ENCODE assay signal across 13 cellular contexts in genomic region chr18:2984703-2985261, GRCh38. TPM values are rescaled to one million over a fixed set of nuclear protein-coding genes. Genes with fewer than 3 reads are reported as not detected.
DNase-seq lines count a peak whose midpoint lies in the region; ATAC-seq and FAIRE-seq lines count a peak whose summit lies in the region.
"Had no signal": no experiment of that assay in that cellular context is flagged by ENCODE, and none has a peak within 500 bp of the region (broad histone marks: within the 10 kb centered on the region; RNA-seq: fewer than 3 reads in every experiment).

No MANE protein-coding gene starts in this region.

- no peak overlapping the region for H2AFZ ChIP-seq in mesenchymal stem cell (ENCODE audit: low read depth, low read length)

- FAIRE-seq in urothelium cell line (lab: Jason Lieb, UNC) = peak; percentile 42

- H3K36me3 Mint-ChIP-seq in activated naive CD8-positive, alpha-beta T cell = peaks cover 3% of the 10 kb centered on the region

- peak overlapping the region; percentile 21 for H3K4me2 ChIP-seq in mesenchymal stem cell (ENCODE audit: low read length, poor library complexity, severe bottlenecking)
- H3K4me2 ChIP-seq: SK-N-SH had no signal

- ATAC-seq in right cardiac atrium = peak; percentile 24 to 29
- no peak for ATAC-seq in left cardiac atrium
- ATAC-seq: gastroesophageal sphincter, sciatic nerve had no signal

- H3K27ac ChIP-seq in right cardiac atrium (ENCODE audit: low read length) (no peak overlapping the region), mesenchymal stem cell (ENCODE audit: low read length, poor library complexity, severe bottlenecking) (peak overlapping the region; percentile 23)
- H3K27ac ChIP-seq: gastroesophageal sphincter had no signal

- no peaks in the 10 kb centered on the region for H3K36me3 ChIP-seq in mesenchymal stem cell (ENCODE audit: control insufficient read depth in 1 of 2, insufficient read depth in 2 of 2, low read depth in 1 of 2, low read length in 2 of 2)
- H3K36me3 ChIP-seq: gastroesophageal sphincter had no signal

- DNase-seq in right cardiac atrium (no peak), left cardiac atrium (no peak), mesenchymal stem cell (peak; percentile 29), urothelium cell line (ENCODE audit: low spot score) (no peak), NOMO-1 treated with dmso at 0.1 percent for 144 hours (lab: John Stamatoyannopoulos, UW; ENCODE audit: unreplicated experiment) (no peak)
- no peak for DNase-seq in effector CD8-positive, alpha-beta T cell (lab: John Stamatoyannopoulos, UW)
- no peak for DNase-seq in activated CD8-positive, alpha-beta memory T cell treated with anti-CD3 and anti-CD28 coated beads for 24 hours
- DNase-seq: cerebellar nuclear complex, NCI-H510A, SK-N-SH had no signal

- no peak overlapping the region for H2BK5ac ChIP-seq in mesenchymal stem cell (ENCODE audit: low read depth, low read length, poor library complexity, severe bottlenecking)

- H3K27ac Mint-ChIP-seq in activated naive CD8-positive, alpha-beta T cell = peak overlapping the region; percentile 97

- H3K9me3 ChIP-seq in right cardiac atrium (ENCODE audit: control insufficient read depth, low read length) (no peaks in the 10 kb centered on the region), mesenchymal stem cell (ENCODE audit: control insufficient read depth, low read length) (no peaks in the 10 kb centered on the region)
- H3K9me3 ChIP-seq: gastroesophageal sphincter had no signal

- H3K4me3 ChIP-seq in right cardiac atrium (ENCODE audit: low read length) (no peak overlapping the region), mesenchymal stem cell (ENCODE audit: insufficient read depth in 1 of 2, low read depth in 1 of 2, low read length in 2 of 2) (no peak overlapping the region)
- H3K4me3 ChIP-seq: gastroesophageal sphincter had no signal

- peak overlapping the region; percentile 25 for H3K4me3 Mint-ChIP-seq in activated naive CD8-positive, alpha-beta T cell

- peak overlapping the region in 1 of 2 experiments; percentile 48 for H3K14ac ChIP-seq in mesenchymal stem cell (ENCODE audit: low read length in 2 of 2)

- intact Hi-C loops in right cardiac atrium (cut with DNase I) = no loop called here
- intact Hi-C loops in left cardiac atrium (cut with DNase I) = no loop called here

- peak overlapping the region in 1 of 2 experiments; percentile 34 for H3K23ac ChIP-seq in mesenchymal stem cell (ENCODE audit: low read length in 2 of 2)

- H3K9ac ChIP-seq in mesenchymal stem cell (ENCODE audit: low read length) = peak overlapping the region; percentile 20
- H3K9ac ChIP-seq: SK-N-SH had no signal

- peak overlapping the region; percentile 21 to 89 for H2BK12ac ChIP-seq in mesenchymal stem cell (ENCODE audit: low read length in 2 of 2)

- H3K4me1 ChIP-seq in right cardiac atrium (ENCODE audit: control insufficient read depth, insufficient read depth, low read length) (peaks cover 9% of the 10 kb centered on the region), mesenchymal stem cell (ENCODE audit: control insufficient read depth, insufficient read depth, low read depth, low read length) (peaks cover 15% of the 10 kb centered on the region)

- H3K27me3 ChIP-seq in right cardiac atrium (ENCODE audit: control insufficient read depth, insufficient read depth) (no peaks in the 10 kb centered on the region), mesenchymal stem cell (ENCODE audit: control insufficient read depth in 1 of 2, insufficient read depth in 1 of 2, low read length in 2 of 2) (no peaks in the 10 kb centered on the region)
- H3K27me3 ChIP-seq: gastroesophageal sphincter had no signal

- H3K4ac ChIP-seq in mesenchymal stem cell (ENCODE audit: low read depth in 1 of 2, low read length in 2 of 2) = peak overlapping the region; percentile 32 to 87

- H2BK15ac ChIP-seq in mesenchymal stem cell (ENCODE audit: low read depth, poor library complexity, severe bottlenecking) = no peak overlapping the region

- 91% methylated on average over 2 of the region's 2 CpGs for WGBS in right cardiac atrium
- 83% methylated on average over 2 of the region's 2 CpGs for WGBS in mesenchymal stem cell

- H3K4me1 Mint-ChIP-seq in activated naive CD8-positive, alpha-beta T cell (ENCODE audit: low read depth) = peaks cover 71% of the 10 kb centered on the region

- H3K27me3 Mint-ChIP-seq in activated naive CD8-positive, alpha-beta T cell = no peaks in the 10 kb centered on the region

- peak overlapping the region; percentile 98 for H2AK5ac ChIP-seq in mesenchymal stem cell (ENCODE audit: low read length, severe bottlenecking)

- H3K9me3 Mint-ChIP-seq in activated naive CD8-positive, alpha-beta T cell (ENCODE audit: low read depth) = no peaks in the 10 kb centered on the region

- H4K8ac ChIP-seq in mesenchymal stem cell (ENCODE audit: low read length) = peak overlapping the region; percentile 88

- peaks cover 10% of the 10 kb centered on the region for H3K79me1 ChIP-seq in mesenchymal stem cell (replicated peaks; ENCODE audit: low read length, poor library complexity, severe bottlenecking)

- peak overlapping the region; percentile 75 for H4K91ac ChIP-seq in mesenchymal stem cell (ENCODE audit: low read length)

- peak overlapping the region; percentile 84 to 94 for H3K18ac ChIP-seq in mesenchymal stem cell (ENCODE audit: low read depth in 1 of 2, low read length in 2 of 2)

- H2BK120ac ChIP-seq in mesenchymal stem cell (ENCODE audit: low read depth, low read length) = no peak overlapping the region

RNA-seq across cellular contexts. Expression of gene LPIN2, which starts 28.2 kb away (rescaled TPM):
- 10 to 100 TPM; 12.6 to 18.1 (median 14.2) TPM for total RNA-seq in right cardiac atrium
- polyA plus RNA-seq in right cardiac atrium = 5.0 TPM
- 10 to 100 TPM; 15.2 to 16.4 TPM for total RNA-seq in left cardiac atrium
- 28.4 TPM for polyA plus RNA-seq in mesenchymal stem cell (2013, experiment 1 of 2)
- 28.0 TPM for polyA plus RNA-seq in mesenchymal stem cell (2013, experiment 2 of 2)

Comparison
In these comparisons a context has a peak if more than half of its experiments do, and no peak if none do; other contexts are left out.
1. ATAC-seq: peak in right cardiac atrium (2 of 2); none in left cardiac atrium (0 of 2).